Comparison of ENCODE assay signal across 2 cellular contexts in the genomic region with DNA sequence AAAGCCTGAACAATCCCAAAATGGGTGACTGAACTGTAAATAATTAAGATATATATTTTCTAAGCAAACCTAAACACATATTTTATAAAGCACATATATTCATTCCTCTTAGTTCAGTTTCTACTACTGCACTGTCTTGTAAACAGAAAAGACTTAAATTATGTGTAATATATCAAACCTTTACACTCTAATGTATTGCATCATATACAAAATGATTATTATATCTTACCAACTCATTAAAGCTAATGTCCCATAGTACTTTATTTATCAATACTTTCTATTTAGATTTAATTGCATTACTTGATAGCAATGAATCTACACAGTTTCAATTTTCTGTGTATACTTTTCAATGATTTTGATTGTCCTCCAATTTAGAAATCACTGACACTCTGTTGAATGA.
A peak's percentile ranks its signal among the peaks of the same experiment; 100 is the strongest.
TF ChIP-seq lines count a peak whose summit lies in the region.

No MANE protein-coding gene starts in this region.

TF ChIP-seq in IMR-90, 13 proteins besides CTCF, POLR2A, EP300 and RAD21:
- TF ChIP-seq, protein P1, sequence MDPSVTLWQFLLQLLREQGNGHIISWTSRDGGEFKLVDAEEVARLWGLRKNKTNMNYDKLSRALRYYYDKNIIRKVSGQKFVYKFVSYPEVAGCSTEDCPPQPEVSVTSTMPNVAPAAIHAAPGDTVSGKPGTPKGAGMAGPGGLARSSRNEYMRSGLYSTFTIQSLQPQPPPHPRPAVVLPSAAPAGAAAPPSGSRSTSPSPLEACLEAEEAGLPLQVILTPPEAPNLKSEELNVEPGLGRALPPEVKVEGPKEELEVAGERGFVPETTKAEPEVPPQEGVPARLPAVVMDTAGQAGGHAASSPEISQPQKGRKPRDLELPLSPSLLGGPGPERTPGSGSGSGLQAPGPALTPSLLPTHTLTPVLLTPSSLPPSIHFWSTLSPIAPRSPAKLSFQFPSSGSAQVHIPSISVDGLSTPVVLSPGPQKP (IDR thresholded peaks at IDR 0.05; ENCODE audit: borderline replicate concordance, low read depth, low read length): no peak
- TF ChIP-seq CEBPB (IDR thresholded peaks at IDR 0.05; ENCODE audit: low read depth, low read length): peak; percentile 54

TF ChIP-seq in K562, 482 proteins besides CTCF, POLR2A, EP300 and RAD21:
- TF ChIP-seq, protein P2, sequence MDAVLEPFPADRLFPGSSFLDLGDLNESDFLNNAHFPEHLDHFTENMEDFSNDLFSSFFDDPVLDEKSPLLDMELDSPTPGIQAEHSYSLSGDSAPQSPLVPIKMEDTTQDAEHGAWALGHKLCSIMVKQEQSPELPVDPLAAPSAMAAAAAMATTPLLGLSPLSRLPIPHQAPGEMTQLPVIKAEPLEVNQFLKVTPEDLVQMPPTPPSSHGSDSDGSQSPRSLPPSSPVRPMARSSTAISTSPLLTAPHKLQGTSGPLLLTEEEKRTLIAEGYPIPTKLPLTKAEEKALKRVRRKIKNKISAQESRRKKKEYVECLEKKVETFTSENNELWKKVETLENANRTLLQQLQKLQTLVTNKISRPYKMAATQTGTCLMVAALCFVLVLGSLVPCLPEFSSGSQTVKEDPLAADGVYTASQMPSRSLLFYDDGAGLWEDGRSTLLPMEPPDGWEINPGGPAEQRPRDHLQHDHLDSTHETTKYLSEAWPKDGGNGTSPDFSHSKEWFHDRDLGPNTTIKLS (IDR thresholded peaks at IDR 0.05; ENCODE audit: borderline replicate concordance, low read depth): no peak
- TF ChIP-seq, protein P3, sequence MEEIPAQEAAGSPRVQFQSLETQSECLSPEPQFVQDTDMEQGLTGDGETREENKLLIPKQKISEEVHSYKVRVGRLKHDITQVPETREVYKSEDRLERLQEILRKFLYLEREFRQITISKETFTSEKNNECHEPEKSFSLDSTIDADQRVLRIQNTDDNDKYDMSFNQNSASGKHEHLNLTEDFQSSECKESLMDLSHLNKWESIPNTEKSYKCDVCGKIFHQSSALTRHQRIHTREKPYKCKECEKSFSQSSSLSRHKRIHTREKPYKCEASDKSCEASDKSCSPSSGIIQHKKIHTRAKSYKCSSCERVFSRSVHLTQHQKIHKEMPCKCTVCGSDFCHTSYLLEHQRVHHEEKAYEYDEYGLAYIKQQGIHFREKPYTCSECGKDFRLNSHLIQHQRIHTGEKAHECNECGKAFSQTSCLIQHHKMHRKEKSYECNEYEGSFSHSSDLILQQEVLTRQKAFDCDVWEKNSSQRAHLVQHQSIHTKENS (CRISPR knock-in tag; IDR thresholded peaks at IDR 0.05): no peak
- peak; percentile 80 for TF ChIP-seq CEBPB (tag; IDR thresholded peaks at IDR 0.05)
- TF ChIP-seq ZNF584 (CRISPR knock-in tag; IDR thresholded peaks at IDR 0.05; ENCODE audit: low read depth): no peak
- TF ChIP-seq, protein P4, sequence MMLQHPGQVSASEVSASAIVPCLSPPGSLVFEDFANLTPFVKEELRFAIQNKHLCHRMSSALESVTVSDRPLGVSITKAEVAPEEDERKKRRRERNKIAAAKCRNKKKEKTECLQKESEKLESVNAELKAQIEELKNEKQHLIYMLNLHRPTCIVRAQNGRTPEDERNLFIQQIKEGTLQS (IDR thresholded peaks at IDR 0.05): peak; percentile 63
- TF ChIP-seq, protein P4 (CRISPR knock-in tag; conservative IDR thresholded peaks at IDR 0.05): no peak
- TF ChIP-seq POU5F1 (IDR thresholded peaks at IDR 0.05; ENCODE audit: borderline replicate concordance, low read depth, low read length, partially characterized antibody): no peak
- TF ChIP-seq, protein P1 (CRISPR knock-in tag; IDR thresholded peaks at IDR 0.05): no peak
- no peak for TF ChIP-seq ELF4 (CRISPR knock-in tag; IDR thresholded peaks at IDR 0.05)
- no peak for TF ChIP-seq ZNF174 (CRISPR knock-in tag; IDR thresholded peaks at IDR 0.05)
- TF ChIP-seq ZKSCAN1 (IDR thresholded peaks at IDR 0.05; ENCODE audit: low read depth, low read length): no peak
- TF ChIP-seq SNIP1 (IDR thresholded peaks at IDR 0.05; ENCODE audit: low read depth): no peak
- no peak for TF ChIP-seq GTF2A2 (tag; IDR thresholded peaks at IDR 0.05)
- no peak for TF ChIP-seq ZNF232 (CRISPR knock-in tag; IDR thresholded peaks at IDR 0.05)
- no peak for TF ChIP-seq SRSF3 (IDR thresholded peaks at IDR 0.05; ENCODE audit: insufficient read depth, low read length)
- no peak for TF ChIP-seq ZFP30 (CRISPR knock-in tag; IDR thresholded peaks at IDR 0.05; ENCODE audit: borderline replicate concordance)
- TF ChIP-seq, protein P5, sequence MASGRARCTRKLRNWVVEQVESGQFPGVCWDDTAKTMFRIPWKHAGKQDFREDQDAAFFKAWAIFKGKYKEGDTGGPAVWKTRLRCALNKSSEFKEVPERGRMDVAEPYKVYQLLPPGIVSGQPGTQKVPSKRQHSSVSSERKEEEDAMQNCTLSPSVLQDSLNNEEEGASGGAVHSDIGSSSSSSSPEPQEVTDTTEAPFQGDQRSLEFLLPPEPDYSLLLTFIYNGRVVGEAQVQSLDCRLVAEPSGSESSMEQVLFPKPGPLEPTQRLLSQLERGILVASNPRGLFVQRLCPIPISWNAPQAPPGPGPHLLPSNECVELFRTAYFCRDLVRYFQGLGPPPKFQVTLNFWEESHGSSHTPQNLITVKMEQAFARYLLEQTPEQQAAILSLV (tag; IDR thresholded peaks at IDR 0.05): no peak
- TF ChIP-seq DNMT1 (IDR thresholded peaks at IDR 0.05): no peak
- TF ChIP-seq, protein P6, sequence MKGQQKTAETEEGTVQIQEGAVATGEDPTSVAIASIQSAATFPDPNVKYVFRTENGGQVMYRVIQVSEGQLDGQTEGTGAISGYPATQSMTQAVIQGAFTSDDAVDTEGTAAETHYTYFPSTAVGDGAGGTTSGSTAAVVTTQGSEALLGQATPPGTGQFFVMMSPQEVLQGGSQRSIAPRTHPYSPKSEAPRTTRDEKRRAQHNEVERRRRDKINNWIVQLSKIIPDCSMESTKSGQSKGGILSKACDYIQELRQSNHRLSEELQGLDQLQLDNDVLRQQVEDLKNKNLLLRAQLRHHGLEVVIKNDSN (CRISPR knock-in tag; IDR thresholded peaks at IDR 0.05): no peak
- no peak for TF ChIP-seq CEBPG (CRISPR knock-in tag; IDR thresholded peaks at IDR 0.05)
- TF ChIP-seq CEBPG (tag; conservative IDR thresholded peaks at IDR 0.05 in 1 of 2, IDR thresholded peaks at IDR 0.05 in 1 of 2): peak; percentile 68 to 92; a peak in 3 of 4 replicates
- TF ChIP-seq ZNF23 (CRISPR knock-in tag; IDR thresholded peaks at IDR 0.05): no peak
TF ChIP-seq in K562: peak in this region for 3.
